ENCODE assay signal across 35 cellular contexts in the genomic region with DNA sequence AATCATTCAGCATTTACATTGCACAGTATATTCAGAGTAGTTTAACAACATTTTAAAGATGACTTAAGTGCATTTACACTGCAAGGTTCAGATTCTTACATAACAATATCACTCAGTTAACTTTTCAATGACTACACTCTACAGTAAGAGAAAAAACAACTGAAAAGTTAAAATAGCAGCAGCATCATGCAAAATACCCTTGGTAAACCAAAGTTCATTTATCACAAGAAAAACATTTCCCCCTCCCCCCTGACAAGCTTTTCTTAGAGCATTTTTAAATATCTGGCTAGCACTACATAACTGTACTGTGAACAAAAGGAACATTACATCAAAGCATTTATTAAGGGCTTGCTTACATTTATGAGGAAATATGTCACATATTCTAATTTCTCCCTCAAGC.
"Had no signal": no experiment of that assay in that cellular context is flagged by ENCODE, and none has a peak within 500 bp of the region (broad histone marks: within the 10 kb centered on the region; RNA-seq: fewer than 3 reads in every experiment).

No MANE protein-coding gene starts in this region.

- H3K36me3 ChIP-seq: brain microvascular endothelial cell, cardiac muscle cell had no signal

- H3K27me3 Mint-ChIP-seq: activated CD8-positive, alpha-beta T cell treated with anti-CD3 and anti-CD28 coated beads for 36 hours; activated naive CD8-positive, alpha-beta T cell treated with anti-CD3 and anti-CD28 coated beads, Interleukin-2, amount 10 ng/mL, durations not matched to agents 7 days and 5 days; activated T-helper 17 cell treated with anti-CD3 and anti-CD28 coated beads, Interleukin-2, amount 50 U/mL, for 72 hours; central memory CD8-positive, alpha-beta T cell had no signal

- H3K27me3 ChIP-seq: brain microvascular endothelial cell, cardiac muscle cell had no signal

- H2AFZ ChIP-seq: PC-9 had no signal

- H3K4me3 Mint-ChIP-seq: activated CD8-positive, alpha-beta T cell treated with anti-CD3 and anti-CD28 coated beads for 36 hours; activated naive CD8-positive, alpha-beta T cell treated with anti-CD3 and anti-CD28 coated beads, Interleukin-2, amount 10 ng/mL, durations not matched to agents 7 days and 5 days; activated T-cell treated with anti-CD3 and anti-CD28 coated beads, Interleukin-2, amount 50 U/mL, for 72 hours; activated T-helper 17 cell treated with anti-CD3 and anti-CD28 coated beads, Interleukin-2, amount 50 U/mL, for 72 hours; central memory CD8-positive, alpha-beta T cell had no signal

- DNase-seq: activated CD4-positive, alpha-beta T cell treated with anti-CD3 and anti-CD28 coated beads for 1 hour; activated CD4-positive, alpha-beta T cell treated with anti-CD3 and anti-CD28 coated beads for 48 hours; activated CD4-positive, CD25-positive, alpha-beta regulatory T cell; activated CD8-positive, alpha-beta T cell treated with anti-CD3 and anti-CD28 coated beads for 36 hours; activated effector memory CD4-positive, alpha-beta T cell treated with anti-CD3 and anti-CD28 coated beads, Interleukin-2, amount 50 U/mL, for 16 hours; activated naive CD4-positive, alpha-beta T cell; activated naive CD4-positive, alpha-beta T cell treated with anti-CD3 and anti-CD28 coated beads, Interleukin-2, amount 50 U/mL, for 16 hours; activated naive CD8-positive, alpha-beta T cell treated with anti-CD3 and anti-CD28 coated beads, Interleukin-2, amount 10 ng/mL, durations not matched to agents 7 days and 5 days; activated T-cell treated with anti-CD3 and anti-CD28 coated beads, Interleukin-2, amount 50 U/mL, for 1 hour; activated T-cell treated with anti-CD3 and anti-CD28 coated beads, Interleukin-2, amount 50 U/mL, for 72 hours; amygdala; brain microvascular endothelial cell; NCI-H1048; NCI-H1105 treated with DMSO at 0.1 percent for 48 hours; NCI-H1436; NCI-H1694; NCI-H2029; NCI-H510A; NCI-H526; NCI-H748 treated with DMSO at 0.1 percent for 48 hours; NK-92 treated with Interleukin-12 subunit alpha and Interleukin-12 subunit beta, amount 100 ng/mL, for 24 hours; PC-9; SIG-M5; SW 1271; T-helper 1 cell; T-helper 2 cell; T-helper 9 cell had no signal

- ATAC-seq: activated CD8-positive, alpha-beta T cell treated with anti-CD3 and anti-CD28 coated beads for 36 hours; activated T-cell treated with anti-CD3 and anti-CD28 coated beads, Interleukin-2, amount 50 U/mL, for 72 hours; activated T-helper 17 cell treated with anti-CD3 and anti-CD28 coated beads, Interleukin-2, amount 50 U/mL, for 72 hours; Right ventricle myocardium inferior; SK-N-SH treated with all-trans-retinoic acid at 6 μM for 48 hours had no signal

- H3K9me3 Mint-ChIP-seq: activated CD8-positive, alpha-beta T cell treated with anti-CD3 and anti-CD28 coated beads for 36 hours; activated naive CD8-positive, alpha-beta T cell treated with anti-CD3 and anti-CD28 coated beads, Interleukin-2, amount 10 ng/mL, durations not matched to agents 7 days and 5 days had no signal

- H3K36me3 Mint-ChIP-seq: activated naive CD8-positive, alpha-beta T cell treated with anti-CD3 and anti-CD28 coated beads, Interleukin-2, amount 10 ng/mL, durations not matched to agents 7 days and 5 days had no signal

- H3K27ac ChIP-seq: brain microvascular endothelial cell, cardiac muscle cell, KMS-11, PC-9, RWPE1, VCaP had no signal

- H3K9ac ChIP-seq: KMS-11 had no signal

- H3K4me2 ChIP-seq: KMS-11, PC-9 had no signal

- H3K4me3 ChIP-seq: cardiac muscle cell, PC-9 had no signal

- H3K4me1 Mint-ChIP-seq: activated naive CD8-positive, alpha-beta T cell treated with anti-CD3 and anti-CD28 coated beads, Interleukin-2, amount 10 ng/mL, durations not matched to agents 7 days and 5 days; activated T-helper 17 cell treated with anti-CD3 and anti-CD28 coated beads, Interleukin-2, amount 50 U/mL, for 72 hours; central memory CD8-positive, alpha-beta T cell had no signal

- H3K27ac Mint-ChIP-seq: activated CD8-positive, alpha-beta T cell treated with anti-CD3 and anti-CD28 coated beads for 36 hours; activated naive CD8-positive, alpha-beta T cell treated with anti-CD3 and anti-CD28 coated beads, Interleukin-2, amount 10 ng/mL, durations not matched to agents 7 days and 5 days; activated T-cell treated with anti-CD3 and anti-CD28 coated beads, Interleukin-2, amount 50 U/mL, for 72 hours; activated T-helper 17 cell treated with anti-CD3 and anti-CD28 coated beads, Interleukin-2, amount 50 U/mL, for 72 hours had no signal
